8 cellular contexts compared by ENCODE assay signal in the genomic region with DNA sequence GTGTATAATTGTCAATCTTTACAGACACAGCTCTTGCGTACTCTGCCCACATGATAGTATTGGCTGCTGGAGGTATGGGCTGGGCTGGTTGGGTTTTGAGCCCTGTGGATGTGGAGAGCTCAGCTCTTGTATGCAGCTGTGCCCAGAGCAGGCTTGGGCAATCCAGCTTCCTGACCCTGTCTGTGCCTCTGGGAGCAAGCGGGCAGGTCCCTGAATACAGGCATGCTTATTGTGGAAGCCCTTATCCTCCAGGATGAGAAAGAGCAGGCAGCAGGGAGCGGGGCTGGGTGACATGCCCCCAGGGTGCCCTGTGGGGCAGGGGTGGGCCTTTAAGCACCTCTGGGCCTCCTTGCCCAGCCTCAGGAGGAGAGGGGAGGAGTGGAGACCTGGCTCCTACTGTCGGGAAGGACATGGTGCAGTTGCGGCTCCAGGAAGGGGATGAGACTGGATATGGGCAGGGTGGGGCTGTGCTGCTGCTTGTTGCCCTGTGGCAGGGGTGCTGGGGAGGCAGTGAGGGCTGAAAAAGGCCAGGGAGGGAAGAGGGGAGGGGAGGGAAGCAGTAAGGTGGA. TPM values are rescaled to one million over a fixed set of nuclear protein-coding genes. Genes with fewer than 3 reads are reported as not detected.
DNase-seq lines count a peak whose midpoint lies in the region; ATAC-seq and TF ChIP-seq lines count a peak whose summit lies in the region.

No MANE protein-coding gene starts in this region.

- no peaks in the 10 kb centered on the region for H3K27me3 Mint-ChIP-seq in activated naive CD4-positive, alpha-beta T cell treated with anti-CD3 and anti-CD28 coated beads for 36 hours (ENCODE audit: low read depth)

- no peak for DNase-seq in activated naive CD4-positive, alpha-beta T cell treated with anti-CD3 and anti-CD28 coated beads for 36 hours
- no peak for DNase-seq in activated naive CD4-positive, alpha-beta T cell treated with anti-CD3 and anti-CD28 coated beads, Interleukin-2, amount 50 U/mL, for 16 hours
- DNase-seq in upper lobe of right lung (no peak), RKO (ENCODE audit: low spot score) (no peak), Kasumi-1 (lab: John Stamatoyannopoulos, UW) (no peak)

- H3K36me3 ChIP-seq in ectodermal cell (ENCODE audit: control insufficient read depth, insufficient read depth, low read length) (peaks cover 7% of the 10 kb centered on the region), mucosa of stomach (ENCODE audit: control insufficient read depth, insufficient read depth, low read length) (peaks cover 19% of the 10 kb centered on the region), upper lobe of right lung (peaks cover 48% of the 10 kb centered on the region)

- H3K9me3 ChIP-seq in ectodermal cell (ENCODE audit: control insufficient read depth, low read length) (no peaks in the 10 kb centered on the region), mucosa of stomach (ENCODE audit: control insufficient read depth, low read length) (no peaks in the 10 kb centered on the region), upper lobe of right lung (no peaks in the 10 kb centered on the region)

- peak overlapping the region; percentile 54 for H3K27ac Mint-ChIP-seq in activated naive CD4-positive, alpha-beta T cell treated with anti-CD3 and anti-CD28 coated beads for 36 hours

- WGBS in ectodermal cell, 2 experiments: 91 to 92% methylated on average over 5 of the region's 5 CpGs

- TF ChIP-seq CTCF in upper lobe of right lung (IDR thresholded peaks at IDR 0.05): no peak

- H3K9ac ChIP-seq in mucosa of stomach (ENCODE audit: low read length): peak overlapping the region; percentile 3

- no peak overlapping the region for H3K4me3 ChIP-seq in ectodermal cell (ENCODE audit: insufficient read depth, low read depth, low read length)
- no peak overlapping the region for H3K4me3 ChIP-seq in mucosa of stomach (ENCODE audit: low read length)
- no peak overlapping the region for H3K4me3 ChIP-seq in upper lobe of right lung

- peaks cover 17% of the 10 kb centered on the region for H3K36me3 Mint-ChIP-seq in activated naive CD4-positive, alpha-beta T cell treated with anti-CD3 and anti-CD28 coated beads for 36 hours (ENCODE audit: low read depth)

- intact Hi-C loops in activated naive CD4-positive, alpha-beta T cell treated with anti-CD3 and anti-CD28 coated beads for 36 hours (cut with micrococcal nuclease): loop anchor here (1.0 kb wide), 5 partner anchors 33 to 127 kb away; a partner anchor contains a TSS
- intact Hi-C loops in upper lobe of right lung (cut with DNase I): loop anchor here (5.0 kb wide), 1 partner anchor 43 kb away; no protein-coding TSS in a partner anchor

- no peak overlapping the region for H3K4me3 Mint-ChIP-seq in activated naive CD4-positive, alpha-beta T cell treated with anti-CD3 and anti-CD28 coated beads for 36 hours

- ATAC-seq in upper lobe of right lung: no peak
- no peak for ATAC-seq in GM18511 (IDR thresholded peaks at IDR 0.05; ENCODE audit: unreplicated experiment)

- H3K27me3 ChIP-seq in ectodermal cell (ENCODE audit: control insufficient read depth, insufficient read depth, low read length, poor library complexity, severe bottlenecking): no peaks in the 10 kb centered on the region
- no peaks in the 10 kb centered on the region for H3K27me3 ChIP-seq in mucosa of stomach (ENCODE audit: control insufficient read depth, insufficient read depth, low read length)
- H3K27me3 ChIP-seq in upper lobe of right lung: no peaks in the 10 kb centered on the region

- H3K4me1 Mint-ChIP-seq in activated naive CD4-positive, alpha-beta T cell treated with anti-CD3 and anti-CD28 coated beads for 36 hours (ENCODE audit: low read depth): peaks cover 63% of the 10 kb centered on the region

- no peaks in the 10 kb centered on the region for H3K9me3 Mint-ChIP-seq in activated naive CD4-positive, alpha-beta T cell treated with anti-CD3 and anti-CD28 coated beads for 36 hours

- CTCF ChIA-PET in activated naive CD4-positive, alpha-beta T cell treated with anti-CD3 and anti-CD28 coated beads for 36 hours (lab: Charles Lee): interaction anchor here (0.5 to 21.2 kb wide), 28 partner anchors 8 to 401 kb away, joined by 3 to 916 read pairs (median 5); a partner anchor contains a TSS

- H3K4me1 ChIP-seq in ectodermal cell (ENCODE audit: control insufficient read depth, insufficient read depth, low read length) (peaks cover 45% of the 10 kb centered on the region), mucosa of stomach (ENCODE audit: control insufficient read depth, insufficient read depth, low read length) (peaks cover 47% of the 10 kb centered on the region), upper lobe of right lung (peaks cover 90% of the 10 kb centered on the region)

- H3K27ac ChIP-seq in ectodermal cell (ENCODE audit: insufficient read depth, low read depth, low read length, poor library complexity, severe bottlenecking): peak overlapping the region; percentile 3
- H3K27ac ChIP-seq in upper lobe of right lung: peak overlapping the region; percentile 65

RNA-seq across cellular contexts. Expression of a gene that starts 32.7 kb away (rescaled TPM):
- total RNA-seq in activated naive CD4-positive, alpha-beta T cell treated with anti-CD3 and anti-CD28 coated beads for 36 hours: under 1 TPM; 0.05 to 0.10 TPM
- polyA plus RNA-seq in ectodermal cell (2013, experiment 1 of 4): not detected
- polyA plus RNA-seq in ectodermal cell (2013, experiment 2 of 4): 0.12 TPM
- polyA plus RNA-seq in ectodermal cell (2013, experiment 3 of 4): 0.11 TPM
- not detected for polyA plus RNA-seq in ectodermal cell (2013, experiment 4 of 4)
- total RNA-seq in upper lobe of right lung: 0.43 TPM

RNA-seq across cellular contexts. Expression of a gene that starts 50.9 kb away (rescaled TPM):
- total RNA-seq in activated naive CD4-positive, alpha-beta T cell treated with anti-CD3 and anti-CD28 coated beads for 36 hours: 10 to 100 TPM; 33.5 to 35.5 TPM
- 109 TPM for polyA plus RNA-seq in ectodermal cell (2013, experiment 1 of 4)
- 121 TPM for polyA plus RNA-seq in ectodermal cell (2013, experiment 2 of 4)
- 107 TPM for polyA plus RNA-seq in ectodermal cell (2013, experiment 3 of 4)
- 122 TPM for polyA plus RNA-seq in ectodermal cell (2013, experiment 4 of 4)
- 157 TPM for total RNA-seq in upper lobe of right lung
